Comparison of ENCODE assay signal across 10 cellular contexts in genomic region chr3:99128740-99129505, GRCh38.
DNase-seq lines count a peak whose midpoint lies in the region; ATAC-seq and TF ChIP-seq lines count a peak whose summit lies in the region.
"Had no signal": no experiment of that assay in that cellular context is flagged by ENCODE, and none has a peak within 500 bp of the region (broad histone marks: within the 10 kb centered on the region; RNA-seq: fewer than 3 reads in every experiment).

No MANE protein-coding gene starts in this region.

- no peaks in the 10 kb centered on the region for H3K36me3 ChIP-seq in smooth muscle cell (ENCODE audit: low read depth)

- H3K27ac ChIP-seq in smooth muscle cell (ENCODE audit: low read depth), result peak overlapping the region; percentile 95

- no peak for TF ChIP-seq CTCF in smooth muscle cell (IDR thresholded peaks at IDR 0.05; ENCODE audit: borderline replicate concordance, insufficient read depth, poor library complexity, severe bottlenecking)

- H4K20me1 ChIP-seq in smooth muscle cell (ENCODE audit: low read depth), result no peaks in the 10 kb centered on the region

- H3F3A ChIP-seq in smooth muscle cell (ENCODE audit: low read depth), result no peaks in the 10 kb centered on the region

- no peaks in the 10 kb centered on the region for H3K27me3 ChIP-seq in smooth muscle cell (ENCODE audit: low read depth)

- WGBS in smooth muscle cell (ENCODE audit: low lambda C conversion rate), result 30% methylated on average over 4 of the region's 4 CpGs

- no peaks in the 10 kb centered on the region for H3K79me2 ChIP-seq in smooth muscle cell (ENCODE audit: low read depth)

- DNase-seq in HCEC 1CT (peak; percentile 98), amniotic stem cell (lab: John Stamatoyannopoulos, UW) (peak; percentile 85), Right ventricle myocardium superior (no peak), smooth muscle cell (lab: John Stamatoyannopoulos, UW; ENCODE audit: unreplicated experiment) (no peak), GOT3 (lab: John Stamatoyannopoulos, UW) (no peak), HuH-7.5 (ENCODE audit: low spot score) (no peak)
- DNase-seq: stimulated activated naive CD4-positive, alpha-beta T cell treated with Interleukin-2 at 50 U/mL for 16 hours had no signal

- peak overlapping the region; percentile 65 for H3K4me2 ChIP-seq in smooth muscle cell

- no peaks in the 10 kb centered on the region for H3K9me3 ChIP-seq in smooth muscle cell (replicated peaks; ENCODE audit: low read depth)

- ATAC-seq in Right ventricle myocardium superior (ENCODE audit: poor library complexity) (peak; percentile 75), HG02763 (IDR thresholded peaks at IDR 0.05; ENCODE audit: unreplicated experiment) (no peak), GM21528 (IDR thresholded peaks at IDR 0.05; ENCODE audit: low FRiP score, unreplicated experiment) (no peak)

- intact Hi-C loops in Right ventricle myocardium superior (cut with DNase I), result no loop called here

- no peak overlapping the region for H3K4me3 ChIP-seq in smooth muscle cell
- H3K4me3 ChIP-seq: skin epidermis had no signal

- no peaks in the 10 kb centered on the region for H3K4me1 ChIP-seq in smooth muscle cell (ENCODE audit: low read depth)

- H2AFZ ChIP-seq in smooth muscle cell (ENCODE audit: low read depth), result peak overlapping the region; percentile 60

- peak overlapping the region; percentile 49 for H3K9ac ChIP-seq in smooth muscle cell (ENCODE audit: low read depth)

Comparison
In these comparisons a context has a peak if more than half of its experiments do, and no peak if none do; other contexts are left out.
1. DNase-seq: peak in HCEC 1CT (single experiment) and amniotic stem cell (single experiment); none in Right ventricle myocardium superior (single experiment), smooth muscle cell (single experiment), GOT3 (single experiment) and HuH-7.5 (single experiment).